13 cellular contexts compared by ENCODE assay signal in genomic region chr9:133505901-133506652, GRCh38. TPM values are rescaled to one million over a fixed set of nuclear protein-coding genes. Genes with fewer than 3 reads are reported as not detected.
DNase-seq lines count a peak whose midpoint lies in the region; ATAC-seq and TF ChIP-seq lines count a peak whose summit lies in the region.
"Had no signal": no experiment of that assay in that cellular context is flagged by ENCODE, and none has a peak within 500 bp of the region (broad histone marks: within the 10 kb centered on the region; RNA-seq: fewer than 3 reads in every experiment).

No MANE protein-coding gene starts in this region.

- DNase-seq in OCI-M1 (lab: John Stamatoyannopoulos, UW) (peak; percentile 91), fibroblast of mammary gland (ENCODE audit: low read depth) (peak; percentile 91), lung (ENCODE audit: low spot score) (peak; percentile 40), upper lobe of left lung (peak in 1 of 2 donors; percentile 84), NCI-H774 (lab: John Stamatoyannopoulos, UW) (no peak)
- DNase-seq in activated effector memory CD4-positive, alpha-beta T cell treated with Interleukin-2 at 50 U/mL for 16 hours, result no peak
- no peak for DNase-seq in stimulated activated naive CD8-positive, alpha-beta T cell treated with anti-CD3 and anti-CD28 coated beads, Interleukin-15, Interleukin-2, amounts not matched to agents 100 U/mL and 50 U/mL, for 24 hours
- DNase-seq: activated CD4-positive, CD25-positive, alpha-beta regulatory T cell treated with anti-CD3 and anti-CD28 coated beads, Interleukin-2, amount 50 U/mL, for 72 hours; activated T-cell treated with anti-CD3 and anti-CD28 coated beads, Interleukin-2, amount 50 U/mL, for 4 hours; CD8-positive, alpha-beta memory T cell; effector memory CD8-positive, alpha-beta T cell; NK-92 treated with Interleukin-12 subunit alpha and Interleukin-12 subunit beta, amount 100 ng/mL, for 24 hours had no signal

- H3K27me3 ChIP-seq in lung (ENCODE audit: control insufficient read depth, insufficient read depth) (no peaks in the 10 kb centered on the region), upper lobe of left lung (no peaks in the 10 kb centered on the region)

- peak; percentile 29 for ATAC-seq in lung (ENCODE audit: insufficient read depth, low FRiP score)
- peak; percentile 40 to 86 for ATAC-seq in upper lobe of left lung (ENCODE audit: low FRiP score in 2 of 2)
- no peak for ATAC-seq in GM18858 (IDR thresholded peaks at IDR 0.05; ENCODE audit: unreplicated experiment)
- no peak for ATAC-seq in stimulated activated naive CD8-positive, alpha-beta T cell treated with anti-CD3 and anti-CD28 coated beads, Interleukin-15, Interleukin-2, amounts not matched to agents 100 U/mL and 50 U/mL, for 24 hours
- ATAC-seq: activated T-cell treated with anti-CD3 and anti-CD28 coated beads, Interleukin-2, amount 50 U/mL, for 4 hours; effector memory CD8-positive, alpha-beta T cell had no signal

- no peak overlapping the region for H3K4me3 ChIP-seq in fibroblast of mammary gland (ENCODE audit: control insufficient read depth, low read depth, low read length)
- no peak overlapping the region for H3K4me3 ChIP-seq in lung
- H3K4me3 ChIP-seq in upper lobe of left lung, result no peak overlapping the region

- H3K27ac ChIP-seq in lung (ENCODE audit: low read depth in 1 of 2, low read length in 1 of 2) (no peak overlapping the region), upper lobe of left lung (peak overlapping the region; percentile 30 to 75 (median 54))

- peaks cover 0 to 17% of the 10 kb centered on the region in 2 donors for H3K4me1 ChIP-seq in lung (ENCODE audit: control insufficient read depth in 2 of 2, insufficient read depth in 2 of 2, low read length in 2 of 2)
- H3K4me1 ChIP-seq in upper lobe of left lung, result peaks cover 13 to 33% (median 14%) of the 10 kb centered on the region in 4 donors

- no peak for TF ChIP-seq POLR2A in upper lobe of left lung (IDR thresholded peaks at IDR 0.05)

- TF ChIP-seq EP300 in upper lobe of left lung (IDR thresholded peaks at IDR 0.05), result no peak

- H3K9me3 ChIP-seq in lung (ENCODE audit: control insufficient read depth in 2 of 2, insufficient read depth in 1 of 2, low read length in 1 of 2) (peaks cover 0 to 2% of the 10 kb centered on the region in 2 donors), upper lobe of left lung (peaks cover 8 to 15% (median 14%) of the 10 kb centered on the region in 4 donors)

- no peaks in the 10 kb centered on the region for H3K36me3 ChIP-seq in lung (ENCODE audit: control insufficient read depth in 2 of 2, insufficient read depth in 2 of 2, low read length in 2 of 2)
- H3K36me3 ChIP-seq in upper lobe of left lung, result no peaks in the 10 kb centered on the region

- TF ChIP-seq CTCF in fibroblast of mammary gland (conservative IDR thresholded peaks at IDR 0.05; ENCODE audit: control insufficient read depth, insufficient read depth, low read depth, low read length), result no peak
- TF ChIP-seq CTCF in lung (IDR thresholded peaks at IDR 0.05; ENCODE audit: control extremely low read depth, extremely low read depth), result no peak
- no peak for TF ChIP-seq CTCF in upper lobe of left lung (IDR thresholded peaks at IDR 0.05)

- 78 to 87% methylated on average over 21 to 23 of the region's 23 CpGs for WGBS in lung, 2 donors
- 81 to 95% methylated on average over 3 to 21 of the region's 23 CpGs for WGBS in upper lobe of left lung, 2 donors

RNA-seq across cellular contexts. Expression of gene MYMK, which starts 18.7 kb away (rescaled TPM):
- not detected for total RNA-seq in lung
- polyA plus RNA-seq in lung, result not detected
- total RNA-seq in upper lobe of left lung, result not detected
- total RNA-seq: activated T-cell treated with anti-CD3 and anti-CD28 coated beads, Interleukin-2, amount 50 U/mL, for 4 hours; CD8-positive, alpha-beta memory T cell had no signal
- polyA plus RNA-seq: CD8-positive, alpha-beta memory T cell had no signal

RNA-seq across cellular contexts. Expression of gene SLC2A6, which starts 27.2 kb away (rescaled TPM):
- 10 to 100 TPM in 1 of 2 donors, 1 to 10 TPM in 1; 9.3 to 27.8 TPM for total RNA-seq in lung
- polyA plus RNA-seq in lung, result 10 to 100 TPM in 1 of 2 donors, 1 to 10 TPM in 1; 8.4 to 49.6 TPM
- total RNA-seq in upper lobe of left lung, result 10 to 100 TPM in 2 of 6 donors, 1 to 10 TPM in 4; 5.2 to 17.2 (median 7.5) TPM

RNA-seq across cellular contexts. Expression of gene ADAMTSL2, which starts 28.4 kb away (rescaled TPM):
- 10 to 100 TPM; 11.1 to 20.6 TPM for total RNA-seq in lung
- polyA plus RNA-seq in lung, result 1 to 10 TPM; 6.4 to 9.1 TPM
- 10 to 100 TPM in 4 of 6 donors, 1 to 10 TPM in 2; 1.4 to 34.8 (median 19.2) TPM for total RNA-seq in upper lobe of left lung
- total RNA-seq: CD8-positive, alpha-beta memory T cell had no signal
- polyA plus RNA-seq: CD8-positive, alpha-beta memory T cell had no signal

RNA-seq across cellular contexts. Expression of gene CACFD1, which starts 46.3 kb away (rescaled TPM):
- 10 to 100 TPM; 23.7 to 40.5 TPM for total RNA-seq in lung
- polyA plus RNA-seq in lung, result 10 to 100 TPM; 18.7 to 46.1 TPM
- 10 to 100 TPM; 31.1 to 52.8 (median 38.5) TPM for total RNA-seq in upper lobe of left lung

Comparison
In these comparisons a context has a peak if more than half of its experiments do, and no peak if none do; other contexts are left out.
1. DNase-seq: peak in OCI-M1 (single experiment), fibroblast of mammary gland (single experiment) and lung (single experiment); none in NCI-H774 (single experiment), activated effector memory CD4-positive, alpha-beta T cell treated with Interleukin-2 at 50 U/mL for 16 hours (single experiment) and stimulated activated naive CD8-positive, alpha-beta T cell treated with anti-CD3 and anti-CD28 coated beads, Interleukin-15, Interleukin-2, amounts not matched to agents 100 U/mL and 50 U/mL, for 24 hours (single experiment).
2. ATAC-seq: peak in lung (single experiment) and upper lobe of left lung (2 of 2); none in GM18858 (single experiment) and stimulated activated naive CD8-positive, alpha-beta T cell treated with anti-CD3 and anti-CD28 coated beads, Interleukin-15, Interleukin-2, amounts not matched to agents 100 U/mL and 50 U/mL, for 24 hours (single experiment).
3. H3K27ac ChIP-seq: peak in upper lobe of left lung (4 of 4); none in lung (0 of 2).